In genomic region chr11:71139516-71140205, GRCh38 we compare ENCODE assay signal across 12 cellular contexts.
DNase-seq lines count a peak whose midpoint lies in the region; ATAC-seq and TF ChIP-seq lines count a peak whose summit lies in the region.
"Had no signal": no experiment of that assay in that cellular context is flagged by ENCODE, and none has a peak within 500 bp of the region (broad histone marks: within the 10 kb centered on the region; RNA-seq: fewer than 3 reads in every experiment).

No MANE protein-coding gene starts in this region.

- H3K9me3 ChIP-seq in adrenal gland (replicated peaks in 1 of 3) (no peaks in the 10 kb centered on the region), right cardiac atrium (ENCODE audit: control insufficient read depth, low read length) (peaks cover 2% of the 10 kb centered on the region)

- ATAC-seq in right cardiac atrium = peak; percentile 69 to 73

- 29 to 40% (median 34%) methylated on average over 14 to 16 of the region's 16 CpGs for WGBS in adrenal gland, 4 donors
- 34% methylated on average over 16 of the region's 16 CpGs for WGBS in right cardiac atrium

- no peaks in the 10 kb centered on the region for H3K4me1 ChIP-seq in adrenal gland (replicated peaks in 1 of 2)
- no peaks in the 10 kb centered on the region for H3K4me1 ChIP-seq in right cardiac atrium (ENCODE audit: control insufficient read depth, insufficient read depth, low read length)

- DNase-seq in DMS79 (lab: John Stamatoyannopoulos, UW) = peak; percentile 92
- peak; percentile 62 to 81 (median 70) for DNase-seq in adrenal gland
- peak; percentile 57 to 84 (median 81) for DNase-seq in right cardiac atrium
- DNase-seq in retinal pigment epithelial cell (ENCODE audit: low read depth) = peak; percentile 53
- DNase-seq in activated naive CD4-positive, alpha-beta T cell treated with Interleukin-2 at 50 U/mL for 16 hours = no peak
- DNase-seq in SKM-1 (lab: John Stamatoyannopoulos, UW; ENCODE audit: unreplicated experiment) = no peak
- no peak for DNase-seq in NOMO-1 treated with DMSO at 0.1 percent for 48 hours (lab: John Stamatoyannopoulos, UW; ENCODE audit: unreplicated experiment)
- DNase-seq in SW480 (ENCODE audit: low spot score) = no peak
- DNase-seq: activated CD4-positive, alpha-beta memory T cell treated with anti-CD3 and anti-CD28 coated beads, Interleukin-2, amount 10 ng/mL, durations not matched to agents 7 days and 5 days; brain microvascular endothelial cell; NCI-H1417 treated with DMSO at 0.1 percent for 48 hours had no signal

- no peak for TF ChIP-seq POLR2A in adrenal gland (IDR thresholded peaks at IDR 0.05)

- intact Hi-C loops in adrenal gland (cut with DNase I) = no loop called here
- intact Hi-C loops in right cardiac atrium (cut with DNase I) = no loop called here

- no peak overlapping the region for H3K4me3 ChIP-seq in adrenal gland
- H3K4me3 ChIP-seq in right cardiac atrium (ENCODE audit: low read length) = no peak overlapping the region
- no peak overlapping the region for H3K4me3 ChIP-seq in retinal pigment epithelial cell (ENCODE audit: low read length)
- H3K4me3 ChIP-seq: SK-N-MC had no signal

- no peaks in the 10 kb centered on the region for H3K27me3 ChIP-seq in adrenal gland
- H3K27me3 ChIP-seq in right cardiac atrium (ENCODE audit: control insufficient read depth, insufficient read depth) = no peaks in the 10 kb centered on the region
- H3K27me3 ChIP-seq: brain microvascular endothelial cell had no signal

- H3K36me3 ChIP-seq in adrenal gland (replicated peaks in 1 of 2) = no peaks in the 10 kb centered on the region
- H3K36me3 ChIP-seq: brain microvascular endothelial cell had no signal

- no peak overlapping the region for H3K27ac ChIP-seq in adrenal gland
- H3K27ac ChIP-seq in right cardiac atrium (ENCODE audit: low read length) = no peak overlapping the region
- H3K27ac ChIP-seq: brain microvascular endothelial cell, SK-N-MC had no signal

- TF ChIP-seq CTCF in adrenal gland (IDR thresholded peaks at IDR 0.05) (no peak), retinal pigment epithelial cell (conservative IDR thresholded peaks at IDR 0.05; ENCODE audit: low read depth, low read length) (no peak)

Comparison
In these comparisons a context has a peak if more than half of its experiments do, and no peak if none do; other contexts are left out.
1. DNase-seq: peak in DMS79 (single experiment), adrenal gland (7 of 7), right cardiac atrium (3 of 3) and retinal pigment epithelial cell (single experiment); none in activated naive CD4-positive, alpha-beta T cell treated with Interleukin-2 at 50 U/mL for 16 hours (single experiment), SKM-1 (single experiment), NOMO-1 treated with DMSO at 0.1 percent for 48 hours (single experiment) and SW480 (single experiment).